13 cellular contexts compared by ENCODE assay signal in genomic region chr21:35041122-35041521, GRCh38. TPM values are rescaled to one million over a fixed set of nuclear protein-coding genes. Genes with fewer than 3 reads are reported as not detected.
DNase-seq lines count a peak whose midpoint lies in the region; ATAC-seq and TF ChIP-seq lines count a peak whose summit lies in the region.
"Had no signal": no experiment of that assay in that cellular context is flagged by ENCODE, and none has a peak within 500 bp of the region (broad histone marks: within the 10 kb centered on the region; RNA-seq: fewer than 3 reads in every experiment).

No MANE protein-coding gene starts in this region.

- H2AFZ ChIP-seq in DND-41 (ENCODE audit: low read depth, low read length): no peak overlapping the region
- H2AFZ ChIP-seq: hepatocyte had no signal

- peak overlapping the region; percentile 75 for H3K4me3 Mint-ChIP-seq in activated CD4-positive, alpha-beta memory T cell treated with anti-CD3 and anti-CD28 coated beads for 36 hours
- H3K4me3 Mint-ChIP-seq in type B pancreatic cell: no peak overlapping the region
- H3K4me3 Mint-ChIP-seq: endodermal cell had no signal

- no peak overlapping the region for H2BK15ac ChIP-seq in mesendoderm (replicated peaks; ENCODE audit: low read depth)

- TF ChIP-seq CTCF in DND-41 (IDR thresholded peaks at IDR 0.05; ENCODE audit: borderline replicate concordance, extremely low read depth, low read length, poor library complexity, severe bottlenecking) (no peak), type B pancreatic cell (conservative IDR thresholded peaks at IDR 0.05) (no peak)

- H3K4me1 Mint-ChIP-seq in activated CD4-positive, alpha-beta memory T cell treated with anti-CD3 and anti-CD28 coated beads for 36 hours (ENCODE audit: low read depth): peaks cover 95% of the 10 kb centered on the region
- no peaks in the 10 kb centered on the region for H3K4me1 Mint-ChIP-seq in type B pancreatic cell (ENCODE audit: unreplicated experiment)

- H3K27me3 Mint-ChIP-seq in activated CD4-positive, alpha-beta memory T cell treated with anti-CD3 and anti-CD28 coated beads for 36 hours: no peaks in the 10 kb centered on the region
- H3K27me3 Mint-ChIP-seq in type B pancreatic cell: peaks cover 3% of the 10 kb centered on the region

- H3K27me3 ChIP-seq in BLaER1 (no peaks in the 10 kb centered on the region), DND-41 (ENCODE audit: insufficient read depth, low read length, poor library complexity) (no peaks in the 10 kb centered on the region), mesendoderm (ENCODE audit: insufficient read depth, low read length, poor library complexity) (no peaks in the 10 kb centered on the region)
- H3K27me3 ChIP-seq: BE2C, hepatocyte, SJSA1 had no signal

- H3K4ac ChIP-seq in mesendoderm (ENCODE audit: low read depth, low read length): no peak overlapping the region

- H3K4me2 ChIP-seq in BLaER1: peak overlapping the region; percentile 95
- H3K4me2 ChIP-seq in DND-41 (ENCODE audit: insufficient read depth, low read length): peak overlapping the region; percentile 89
- no peak overlapping the region for H3K4me2 ChIP-seq in mesendoderm (ENCODE audit: low read length)
- H3K4me2 ChIP-seq: hepatocyte had no signal

- ATAC-seq in DND-41 (ENCODE audit: insufficient read depth, low read depth) (no peak), left lobe of liver (peak; percentile 13)

- H3K36me3 ChIP-seq in BLaER1 (peaks cover 97% of the 10 kb centered on the region), DND-41 (ENCODE audit: insufficient read depth, low read length) (peaks cover 93% of the 10 kb centered on the region), mesendoderm (ENCODE audit: control insufficient read depth, insufficient read depth, low read length) (no peaks in the 10 kb centered on the region)
- H3K36me3 ChIP-seq: BE2C had no signal

- H4K5ac ChIP-seq in mesendoderm (ENCODE audit: low read length): no peak overlapping the region

- no peak overlapping the region for H3K56ac ChIP-seq in mesendoderm (ENCODE audit: low read length)

- intact Hi-C loops in activated CD4-positive, alpha-beta memory T cell treated with anti-CD3 and anti-CD28 coated beads for 36 hours (cut with micrococcal nuclease): loop anchor here (10.0 kb wide), 1 partner anchor 296 kb away; no protein-coding TSS in a partner anchor

- H3K18ac ChIP-seq in mesendoderm (ENCODE audit: low read length): no peak overlapping the region

- H3K9me3 ChIP-seq in BLaER1 (no peaks in the 10 kb centered on the region), DND-41 (ENCODE audit: insufficient read depth, low read length, severe bottlenecking) (no peaks in the 10 kb centered on the region)
- H3K9me3 ChIP-seq: BE2C, SJSA1 had no signal

- no peak overlapping the region for H4K8ac ChIP-seq in mesendoderm (ENCODE audit: low read depth, low read length)

- H3K27ac Mint-ChIP-seq in activated CD4-positive, alpha-beta memory T cell treated with anti-CD3 and anti-CD28 coated beads for 36 hours: peak overlapping the region; percentile 99
- H3K27ac Mint-ChIP-seq in type B pancreatic cell: no peak overlapping the region
- H3K27ac Mint-ChIP-seq: endodermal cell, progenitor cell of endocrine pancreas had no signal

- peaks cover 100% of the 10 kb centered on the region for H3K79me2 ChIP-seq in DND-41 (ENCODE audit: insufficient read depth, low read length)
- H3K79me2 ChIP-seq in mesendoderm (ENCODE audit: control insufficient read depth, insufficient read depth, low read length): no peaks in the 10 kb centered on the region
- H3K79me2 ChIP-seq: hepatocyte had no signal

- H3K27ac ChIP-seq in BLaER1 (peak overlapping the region; percentile 2; the same call in 1 of the 2 replicates), DND-41 (ENCODE audit: low read length) (peak overlapping the region; percentile 54), mesendoderm (ENCODE audit: low read depth, low read length) (no peak overlapping the region)
- H3K27ac ChIP-seq: hepatocyte, SJSA1 had no signal

- POLR2A ChIA-PET in activated CD4-positive, alpha-beta memory T cell treated with anti-CD3 and anti-CD28 coated beads for 36 hours (lab: Charles Lee): interaction anchor here (0.9 to 7.2 kb wide), 7 partner anchors 15 to 167 kb away, joined by 3 to 49 read pairs (median 4); no protein-coding TSS in a partner anchor

- H4K20me1 ChIP-seq in BLaER1 (peaks cover 89% of the 10 kb centered on the region), DND-41 (ENCODE audit: insufficient read depth, low read length) (peaks cover 72% of the 10 kb centered on the region)

- H3K9ac ChIP-seq in BLaER1 (peak overlapping the region; percentile 64; the same call in 1 of the 2 replicates), DND-41 (ENCODE audit: low read depth, low read length) (no peak overlapping the region), mesendoderm (ENCODE audit: low read length) (no peak overlapping the region)

- DNase-seq in DND-41: no peak
- no peak for DNase-seq in activated CD4-positive, alpha-beta memory T cell treated with anti-CD3 and anti-CD28 coated beads for 36 hours
- DNase-seq in left lobe of liver (ENCODE audit: low spot score): no peak
- DNase-seq in NCI-H187 (lab: John Stamatoyannopoulos, UW): no peak
- no peak for DNase-seq in type B pancreatic cell (ENCODE audit: extremely low spot score, unreplicated experiment)
- DNase-seq in mesendoderm: no peak
- DNase-seq in midbrain (lab: John Stamatoyannopoulos, UW): no peak
- DNase-seq: BE2C had no signal

- no peak overlapping the region for H2BK120ac ChIP-seq in mesendoderm (ENCODE audit: low read depth, low read length)

- H3K79me1 ChIP-seq in mesendoderm (ENCODE audit: low read length): no peaks in the 10 kb centered on the region

- H3K9me3 Mint-ChIP-seq in activated CD4-positive, alpha-beta memory T cell treated with anti-CD3 and anti-CD28 coated beads for 36 hours: no peaks in the 10 kb centered on the region
- no peaks in the 10 kb centered on the region for H3K9me3 Mint-ChIP-seq in type B pancreatic cell
- H3K9me3 Mint-ChIP-seq: endodermal cell had no signal

- no CpG with 5 or more reads among the region's 5 CpGs for WGBS in mesendoderm (ENCODE audit: extremely low coverage, insufficient coverage, low lambda C conversion rate)

- CTCF ChIA-PET in activated CD4-positive, alpha-beta memory T cell treated with anti-CD3 and anti-CD28 coated beads for 36 hours (lab: Charles Lee): interaction anchor here (1.3 to 2.0 kb wide), 6 partner anchors 15 to 153 kb away, joined by 3 to 10 read pairs (median 4); no protein-coding TSS in a partner anchor

- no peak overlapping the region for H2BK5ac ChIP-seq in mesendoderm (ENCODE audit: low read length)

- H3K4me3 ChIP-seq in BLaER1 (no peak overlapping the region), DND-41 (ENCODE audit: low read depth in 1 of 2, low read length in 2 of 2) (no peak overlapping the region), mesendoderm (ENCODE audit: low read length) (no peak overlapping the region)
- H3K4me3 ChIP-seq: hepatocyte, SJSA1 had no signal

- H3K36me3 Mint-ChIP-seq in activated CD4-positive, alpha-beta memory T cell treated with anti-CD3 and anti-CD28 coated beads for 36 hours: peaks cover 7% of the 10 kb centered on the region
- no peaks in the 10 kb centered on the region for H3K36me3 Mint-ChIP-seq in type B pancreatic cell

- H3K4me1 ChIP-seq in BLaER1: peaks cover 95% of the 10 kb centered on the region
- H3K4me1 ChIP-seq in DND-41 (ENCODE audit: insufficient read depth, low read length): peaks cover 96% of the 10 kb centered on the region
- peaks cover 4% of the 10 kb centered on the region for H3K4me1 ChIP-seq in mesendoderm (ENCODE audit: control insufficient read depth, low read depth, low read length)
- H3K4me1 ChIP-seq: BE2C had no signal

- no peak overlapping the region for H2AK5ac ChIP-seq in mesendoderm (ENCODE audit: low read length)

- no peak overlapping the region for H3K23ac ChIP-seq in mesendoderm (ENCODE audit: low read length)

RNA-seq across cellular contexts. Expression of gene RUNX1, which starts 8.0 kb away (rescaled TPM):
- total RNA-seq in activated CD4-positive, alpha-beta memory T cell treated with anti-CD3 and anti-CD28 coated beads for 36 hours: 10 to 100 TPM; 50.6 to 55.8 TPM
- total RNA-seq in left lobe of liver: 4.3 TPM
- total RNA-seq in type B pancreatic cell (ENCODE audit: low replicate concordance): 11.9 and 14.2 TPM in 2 replicates
- polyA plus RNA-seq in mesendoderm (2013, experiment 1 of 2): 1.1 TPM
- 1.0 TPM for polyA plus RNA-seq in mesendoderm (2013, experiment 2 of 2)
